ENCODE assay signal across 23 cellular contexts in genomic region chr15:26028086-26028740, GRCh38.
DNase-seq lines count a peak whose midpoint lies in the region; ATAC-seq, FAIRE-seq and TF ChIP-seq lines count a peak whose summit lies in the region.
"Had no signal": no experiment of that assay in that cellular context is flagged by ENCODE, and none has a peak within 500 bp of the region (broad histone marks: within the 10 kb centered on the region; RNA-seq: fewer than 3 reads in every experiment).

No MANE protein-coding gene starts in this region.

- under 1% methylated on average over 12 of the region's 13 CpGs for WGBS in K562 (ENCODE audit: insufficient coverage, low coverage, missing lambda C conversion rate)
- 64% methylated on average over 13 of the region's 13 CpGs for WGBS in mesenchymal stem cell

- in situ Hi-C loops in K562 (cut with MboI) (no loop called here), gastrocnemius medialis (cut with MboI; ENCODE audit: low sequenced_read_pairs in 4 of 4) (loop anchor here in 1 of 4 donors (25.0 kb wide), 1 partner anchor 234 kb away; no protein-coding TSS in a partner anchor)

- H2BK12ac ChIP-seq in mesenchymal stem cell (ENCODE audit: low read length in 2 of 2): no peak overlapping the region

- H3K27ac ChIP-seq in K562 (ENCODE audit: extremely low read depth, low read depth, low read length) (no peak overlapping the region), mesenchymal stem cell (ENCODE audit: low read length, poor library complexity, severe bottlenecking) (peak overlapping the region; percentile 1), thoracic aorta (no peak overlapping the region), gastrocnemius medialis (no peak overlapping the region)
- H3K27ac ChIP-seq: colonic mucosa, left ventricle myocardium inferior, psoas muscle, skin epidermis had no signal

- no peak overlapping the region for H2BK15ac ChIP-seq in mesenchymal stem cell (ENCODE audit: low read depth, poor library complexity, severe bottlenecking)

- no peak for TF ChIP-seq EP300 in K562 (IDR thresholded peaks at IDR 0.05; ENCODE audit: low read length)

- no peaks in the 10 kb centered on the region for H4K20me1 ChIP-seq in K562 (replicated peaks; ENCODE audit: control insufficient read depth, insufficient read depth, low read length)

- no peaks in the 10 kb centered on the region for H3K36me3 ChIP-seq in K562 (ENCODE audit: control insufficient read depth, insufficient read depth, low read length)
- H3K36me3 ChIP-seq in mesenchymal stem cell (ENCODE audit: control insufficient read depth in 1 of 2, insufficient read depth in 2 of 2, low read depth in 1 of 2, low read length in 2 of 2): no peaks in the 10 kb centered on the region
- no peaks in the 10 kb centered on the region for H3K36me3 ChIP-seq in thoracic aorta
- H3K36me3 ChIP-seq in gastrocnemius medialis: no peaks in the 10 kb centered on the region
- H3K36me3 ChIP-seq: colonic mucosa, left ventricle myocardium inferior had no signal

- BruUV-seq in K562 (replicated peaks; lab: Mats Ljungman, UMichigan): no TSS peak

- H3K9me1 ChIP-seq in K562 (ENCODE audit: control insufficient read depth, insufficient read depth, low read length): no peaks in the 10 kb centered on the region

- TF ChIP-seq CTCF in K562 (IDR thresholded peaks at IDR 0.05 in 2 of 3, conservative IDR thresholded peaks at IDR 0.05 in 1 of 3; ENCODE audit: insufficient read depth in 2 of 3, low read depth in 1 of 3, low read length in 3 of 3): no peak
- TF ChIP-seq CTCF in thoracic aorta (IDR thresholded peaks at IDR 0.05): no peak
- no peak for TF ChIP-seq CTCF in gastrocnemius medialis (IDR thresholded peaks at IDR 0.05 in 4 of 5, conservative IDR thresholded peaks at IDR 0.05 in 1 of 5)

- H2AK5ac ChIP-seq in mesenchymal stem cell (ENCODE audit: low read length, severe bottlenecking): no peak overlapping the region

- H3K23ac ChIP-seq in mesenchymal stem cell (ENCODE audit: low read length in 2 of 2): no peak overlapping the region

- H2BK5ac ChIP-seq in mesenchymal stem cell (ENCODE audit: low read depth, low read length, poor library complexity, severe bottlenecking): no peak overlapping the region

- H3K18ac ChIP-seq in mesenchymal stem cell (ENCODE audit: low read depth in 1 of 2, low read length in 2 of 2): no peak overlapping the region

- H3K4me3 ChIP-seq in K562: no peak overlapping the region
- H3K4me3 ChIP-seq in mesenchymal stem cell (ENCODE audit: insufficient read depth in 1 of 2, low read depth in 1 of 2, low read length in 2 of 2): no peak overlapping the region
- H3K4me3 ChIP-seq in thoracic aorta: peak overlapping the region; percentile 49
- no peak overlapping the region for H3K4me3 ChIP-seq in gastrocnemius medialis
- H3K4me3 ChIP-seq: colonic mucosa, left ventricle myocardium inferior, mucosa of descending colon, psoas muscle, skin epidermis had no signal

- POLR2A ChIA-PET in K562 (lab: Yijun Ruan, JAX): no interaction called here

- FAIRE-seq in K562 (lab: Jason Lieb, UNC): no peak

- CTCF ChIA-PET in K562 (lab: Yijun Ruan, JAX; ENCODE audit: low intra/inter-chr PET ratio): no interaction called here

- DNase-seq in GM03348 (ENCODE audit: low spot score) (peak; percentile 61), K562 (ENCODE audit: extremely low read depth in 1 of 4, low spot score in 3 of 4) (no peak), mesenchymal stem cell (no peak), thoracic aorta (ENCODE audit: low spot score) (no peak), GOT3 (lab: John Stamatoyannopoulos, UW) (no peak), gastrocnemius medialis (no peak)
- DNase-seq: activated CD4-positive, alpha-beta memory T cell treated with anti-CD3 and anti-CD28 coated beads for 36 hours; activated effector memory CD4-positive, alpha-beta T cell treated with Interleukin-2 at 50 U/mL for 16 hours; colonic mucosa; DMS53; H7; left ventricle myocardium inferior; mucosa of descending colon; NCI-H1694 treated with DMSO at 0.1 percent for 48 hours; NCI-H526 treated with DMSO at 0.1 percent for 48 hours; psoas muscle; RPMI8226; stimulated activated naive B cell treated with anti-CD40 and anti-IgM and Interleukin-4, amounts not matched to agents 10 μg/mL and 1 μg/mL and 100 μg/mL, for 72 hours had no signal

- H3K27me3 ChIP-seq in K562 (ENCODE audit: control insufficient read depth in 2 of 2, insufficient read depth in 2 of 2, low read length in 2 of 2): no peaks in the 10 kb centered on the region; a peak in 2 of 5 replicates
- peaks cover 0 to 12% of the 10 kb centered on the region in 2 experiments for H3K27me3 ChIP-seq in mesenchymal stem cell (ENCODE audit: control insufficient read depth in 1 of 2, insufficient read depth in 1 of 2, low read length in 2 of 2)
- H3K27me3 ChIP-seq in thoracic aorta (replicated peaks; ENCODE audit: insufficient read depth): no peaks in the 10 kb centered on the region
- H3K27me3 ChIP-seq in gastrocnemius medialis: no peaks in the 10 kb centered on the region
- H3K27me3 ChIP-seq: colonic mucosa had no signal

- no peak for ATAC-seq in K562
- ATAC-seq in thoracic aorta (ENCODE audit: insufficient number of reproducible peaks, low FRiP score, low read depth): no peak
- ATAC-seq in HG03571 (IDR thresholded peaks at IDR 0.05; ENCODE audit: unreplicated experiment): no peak
- ATAC-seq in gastrocnemius medialis: no peak
- no peak for ATAC-seq in GM19035 (IDR thresholded peaks at IDR 0.05; ENCODE audit: unreplicated experiment)
- ATAC-seq: mucosa of descending colon; psoas muscle; SK-N-SH treated with all-trans-retinoic acid at 6 μM for 48 hours; stimulated activated naive B cell treated with anti-CD40 and anti-IgM and Interleukin-4, amounts not matched to agents 10 μg/mL and 1 μg/mL and 100 μg/mL, for 72 hours; WTC11 had no signal

- no peaks in the 10 kb centered on the region for H3K79me2 ChIP-seq in K562 (ENCODE audit: control insufficient read depth, insufficient read depth, low read length)

- no peak overlapping the region for H3K14ac ChIP-seq in mesenchymal stem cell (ENCODE audit: low read length in 2 of 2)

- no peak overlapping the region for H3K4ac ChIP-seq in mesenchymal stem cell (ENCODE audit: low read depth in 1 of 2, low read length in 2 of 2)

- no peak overlapping the region for H2BK120ac ChIP-seq in mesenchymal stem cell (ENCODE audit: low read depth, low read length)

- H3K4me1 ChIP-seq in K562 (replicated peaks in 1 of 2; ENCODE audit: control insufficient read depth in 2 of 2, insufficient read depth in 2 of 2, low read length in 2 of 2): no peaks in the 10 kb centered on the region
- peaks cover 3% of the 10 kb centered on the region for H3K4me1 ChIP-seq in mesenchymal stem cell (ENCODE audit: control insufficient read depth, insufficient read depth, low read depth, low read length)
- peaks cover 0 to 8% of the 10 kb centered on the region in 2 donors for H3K4me1 ChIP-seq in thoracic aorta (ENCODE audit: control insufficient read depth in 1 of 2, low read depth in 2 of 2)
- no peaks in the 10 kb centered on the region for H3K4me1 ChIP-seq in gastrocnemius medialis
- H3K4me1 ChIP-seq: colonic mucosa, left ventricle myocardium inferior, psoas muscle had no signal

- no peak for TF ChIP-seq RAD21 in K562 (CRISPR knock-in tag; conservative IDR thresholded peaks at IDR 0.05 in 1 of 2, IDR thresholded peaks at IDR 0.05 in 1 of 2)

- no peak overlapping the region for H3K4me2 ChIP-seq in K562 (ENCODE audit: insufficient read depth, low read length)
- H3K4me2 ChIP-seq in mesenchymal stem cell (ENCODE audit: low read length, poor library complexity, severe bottlenecking): peak overlapping the region; percentile 41

- no peaks in the 10 kb centered on the region for H3K79me1 ChIP-seq in mesenchymal stem cell (replicated peaks; ENCODE audit: low read length, poor library complexity, severe bottlenecking)

- no peak overlapping the region for H2AFZ ChIP-seq in K562 (ENCODE audit: low read depth, low read length)
- no peak overlapping the region for H2AFZ ChIP-seq in mesenchymal stem cell (ENCODE audit: low read depth, low read length)

- H3K9me3 ChIP-seq in K562 (replicated peaks; ENCODE audit: control insufficient read depth, insufficient read depth, low read depth, low read length) (no peaks in the 10 kb centered on the region), mesenchymal stem cell (ENCODE audit: control insufficient read depth, low read length) (no peaks in the 10 kb centered on the region), thoracic aorta (no peaks in the 10 kb centered on the region), gastrocnemius medialis (no peaks in the 10 kb centered on the region)
- H3K9me3 ChIP-seq: colonic mucosa, left ventricle myocardium inferior, psoas muscle had no signal

- TF ChIP-seq POLR2A in K562 (conservative IDR thresholded peaks at IDR 0.05): no peak
- TF ChIP-seq POLR2A in gastrocnemius medialis (IDR thresholded peaks at IDR 0.05): no peak

- no peak overlapping the region for H4K91ac ChIP-seq in mesenchymal stem cell (ENCODE audit: low read length)

- H3K9ac ChIP-seq in K562 (ENCODE audit: insufficient read depth in 1 of 2, low read depth in 2 of 2, low read length in 2 of 2) (no peak overlapping the region), mesenchymal stem cell (ENCODE audit: low read length) (no peak overlapping the region)

- no peak overlapping the region for H4K8ac ChIP-seq in mesenchymal stem cell (ENCODE audit: low read length)

- intact Hi-C loops in K562 (cut with micrococcal nuclease) (no loop called here), gastrocnemius medialis (cut with DNase I; ENCODE audit: low total_unique reads) (no loop called here)

TF ChIP-seq in K562, 482 proteins besides CTCF, POLR2A, EP300 and RAD21:
- TF ChIP-seq, protein P1, sequence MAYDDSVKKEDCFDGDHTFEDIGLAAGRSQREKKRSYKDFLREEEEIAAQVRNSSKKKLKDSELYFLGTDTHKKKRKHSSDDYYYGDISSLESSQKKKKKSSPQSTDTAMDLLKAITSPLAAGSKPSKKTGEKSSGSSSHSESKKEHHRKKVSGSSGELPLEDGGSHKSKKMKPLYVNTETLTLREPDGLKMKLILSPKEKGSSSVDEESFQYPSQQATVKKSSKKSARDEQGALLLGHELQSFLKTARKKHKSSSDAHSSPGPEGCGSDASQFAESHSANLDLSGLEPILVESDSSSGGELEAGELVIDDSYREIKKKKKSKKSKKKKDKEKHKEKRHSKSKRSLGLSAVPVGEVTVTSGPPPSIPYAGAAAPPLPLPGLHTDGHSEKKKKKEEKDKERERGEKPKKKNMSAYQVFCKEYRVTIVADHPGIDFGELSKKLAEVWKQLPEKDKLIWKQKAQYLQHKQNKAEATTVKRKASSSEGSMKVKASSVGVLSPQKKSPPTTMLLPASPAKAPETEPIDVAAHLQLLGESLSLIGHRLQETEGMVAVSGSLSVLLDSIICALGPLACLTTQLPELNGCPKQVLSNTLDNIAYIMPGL (CRISPR knock-in tag; IDR thresholded peaks at IDR 0.05): no peak
- TF ChIP-seq CHD2 (IDR thresholded peaks at IDR 0.05; ENCODE audit: low read depth, low read length) (no peak), ZNF316 (IDR thresholded peaks at IDR 0.05) (0 out of 2 replicates have a peak, but pooled peaks have one; percentile 10), CHD4 (IDR thresholded peaks at IDR 0.05; ENCODE audit: insufficient read depth, insufficient replicate concordance, low read depth, low read length, poor library complexity, severe bottlenecking) (no peak), TCFL5 (CRISPR knock-in tag; conservative IDR thresholded peaks at IDR 0.05) (no peak)
